ENCODE assay signal across 12 cellular contexts in the genomic region with DNA sequence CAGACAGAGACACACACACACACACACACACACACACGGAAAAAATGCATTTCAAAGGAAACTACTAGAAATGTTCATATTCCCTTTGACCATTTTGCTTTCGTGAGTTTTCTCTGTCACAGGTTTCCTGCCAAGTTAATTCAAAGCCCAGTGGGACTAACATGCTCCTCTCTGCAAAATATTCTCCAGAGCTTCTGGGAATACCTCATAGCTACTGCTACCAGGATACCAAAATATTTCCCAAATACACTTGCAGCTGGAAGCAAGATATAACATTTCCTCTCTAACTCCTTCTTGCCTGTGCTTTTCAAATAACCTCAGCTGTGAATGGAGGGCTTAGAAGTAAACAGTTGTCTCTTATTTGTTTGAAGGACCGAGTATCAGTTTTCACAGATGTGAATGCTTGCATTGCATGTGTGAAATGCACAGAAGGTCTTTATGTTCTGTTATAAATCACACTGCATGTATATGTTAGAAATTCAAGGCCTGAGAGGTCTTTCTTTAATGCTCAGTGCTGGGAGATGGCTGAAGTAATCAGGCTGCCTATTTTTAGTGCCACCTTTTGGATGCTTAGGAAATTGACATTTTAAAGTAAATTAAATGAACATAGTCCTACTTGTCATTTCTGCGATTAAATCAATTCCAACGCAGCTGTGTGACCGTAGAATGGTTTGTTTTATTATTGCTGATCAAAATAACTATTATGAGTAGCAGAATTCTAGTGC. TPM values are rescaled to one million over a fixed set of nuclear protein-coding genes. Genes with fewer than 3 reads are reported as not detected.
DNase-seq lines count a peak whose midpoint lies in the region; ATAC-seq and TF ChIP-seq lines count a peak whose summit lies in the region.
"Had no signal": no experiment of that assay in that cellular context is flagged by ENCODE, and none has a peak within 500 bp of the region (broad histone marks: within the 10 kb centered on the region; RNA-seq: fewer than 3 reads in every experiment).

No MANE protein-coding gene starts in this region.

- H3K27ac Mint-ChIP-seq in GM23338: no peak overlapping the region; the same call in 1 of the 2 replicates
- no peak overlapping the region for H3K27ac Mint-ChIP-seq in activated T-cell treated with anti-CD3 and anti-CD28 coated beads, Interleukin-2, amount 50 U/mL, for 72 hours

- no peak overlapping the region for H3K27ac ChIP-seq in A673 (ENCODE audit: low read depth, low read length, poor library complexity, severe bottlenecking)
- no peak overlapping the region for H3K27ac ChIP-seq in GM23338 (ENCODE audit: low read depth)
- no peak overlapping the region for H3K27ac ChIP-seq in hepatocyte

- H3K27me3 Mint-ChIP-seq in GM23338 (ENCODE audit: insufficient read depth, low read depth, poor library complexity): peaks cover 5% of the 10 kb centered on the region
- no peaks in the 10 kb centered on the region for H3K27me3 Mint-ChIP-seq in activated T-cell treated with anti-CD3 and anti-CD28 coated beads, Interleukin-2, amount 50 U/mL, for 72 hours (ENCODE audit: low read depth)
- H3K27me3 Mint-ChIP-seq: naive B cell had no signal

- CTCF ChIA-PET in A673 (lab: Charles Lee): no interaction called here

- H3K4me1 Mint-ChIP-seq in GM23338: no peaks in the 10 kb centered on the region
- no peaks in the 10 kb centered on the region for H3K4me1 Mint-ChIP-seq in activated T-cell treated with anti-CD3 and anti-CD28 coated beads, Interleukin-2, amount 50 U/mL, for 72 hours (ENCODE audit: low read depth)
- H3K4me1 Mint-ChIP-seq: naive B cell had no signal

- H3K27me3 ChIP-seq in A673 (replicated peaks; ENCODE audit: insufficient read depth, low read depth, low read length, poor library complexity): no peaks in the 10 kb centered on the region
- no peaks in the 10 kb centered on the region for H3K27me3 ChIP-seq in GM23338 (ENCODE audit: insufficient read depth)
- H3K27me3 ChIP-seq in hepatocyte: no peaks in the 10 kb centered on the region

- WGBS in hepatocyte (ENCODE audit: low lambda C conversion rate, missing lambda C conversion rate): 88% methylated on average over 6 of the region's 6 CpGs

- intact Hi-C loops in A673 (cut with micrococcal nuclease; ENCODE audit: unreplicated experiment): no loop called here

- ATAC-seq in GM23338 (no peak), HG03095 (IDR thresholded peaks at IDR 0.05; ENCODE audit: unreplicated experiment) (no peak)
- ATAC-seq in activated T-cell treated with anti-CD3 and anti-CD28 coated beads, Interleukin-2, amount 50 U/mL, for 72 hours (replicated peaks in 1 of 2): no peak

- H3K79me2 ChIP-seq in GM23338 (replicated peaks; ENCODE audit: insufficient read depth): no peaks in the 10 kb centered on the region
- H3K79me2 ChIP-seq in hepatocyte: no peaks in the 10 kb centered on the region

- H4K20me1 ChIP-seq in GM23338 (replicated peaks; ENCODE audit: insufficient read depth) (peaks cover 5% of the 10 kb centered on the region; the same call in 1 of the 2 replicates), hepatocyte (ENCODE audit: insufficient read depth, poor library complexity, severe bottlenecking) (no peaks in the 10 kb centered on the region)

- no peaks in the 10 kb centered on the region for H3F3A ChIP-seq in GM23338 (replicated peaks; ENCODE audit: low read depth)

- no TSS peak for BruUV-seq in A673 (replicated peaks; lab: Mats Ljungman, UMichigan)

- DNase-seq in A673 (ENCODE audit: low spot score) (peak; percentile 4), GM23338 (ENCODE audit: low spot score) (no peak), amniotic epithelial cell (ENCODE audit: low read depth) (peak; percentile 10), hepatocyte (ENCODE audit: low spot score) (no peak), NCI-H345 (lab: John Stamatoyannopoulos, UW) (no peak)
- DNase-seq in activated T-cell treated with anti-CD3 and anti-CD28 coated beads, Interleukin-2, amount 50 U/mL, for 72 hours: no peak
- no peak for DNase-seq in activated CD8-positive, alpha-beta memory T cell treated with anti-CD3 and anti-CD28 coated beads for 24 hours
- DNase-seq: Calu3; effector CD8-positive, alpha-beta T cell; naive B cell; NCI-H526 had no signal

- H3K4me2 ChIP-seq in GM23338 (no peak overlapping the region), hepatocyte (no peak overlapping the region)

- H3K4me3 ChIP-seq in A673 (ENCODE audit: low read depth, low read length, poor library complexity, severe bottlenecking): no peak overlapping the region
- no peak overlapping the region for H3K4me3 ChIP-seq in GM23338
- no peak overlapping the region for H3K4me3 ChIP-seq in hepatocyte

- H3K4me3 Mint-ChIP-seq in GM23338: no peak overlapping the region
- H3K4me3 Mint-ChIP-seq in activated T-cell treated with anti-CD3 and anti-CD28 coated beads, Interleukin-2, amount 50 U/mL, for 72 hours: no peak overlapping the region
- H3K4me3 Mint-ChIP-seq: naive B cell had no signal

- H3K36me3 Mint-ChIP-seq in GM23338 (ENCODE audit: low read depth): peaks cover 42% of the 10 kb centered on the region
- H3K36me3 Mint-ChIP-seq in activated T-cell treated with anti-CD3 and anti-CD28 coated beads, Interleukin-2, amount 50 U/mL, for 72 hours (ENCODE audit: insufficient read depth in 2 of 2): peaks cover 18 to 36% of the 10 kb centered on the region in 2 donors

- H3K9me3 Mint-ChIP-seq in GM23338: peaks cover 18% of the 10 kb centered on the region
- H3K9me3 Mint-ChIP-seq in activated T-cell treated with anti-CD3 and anti-CD28 coated beads, Interleukin-2, amount 50 U/mL, for 72 hours: peaks cover 6 to 7% of the 10 kb centered on the region in 2 donors

- H3K9me2 ChIP-seq in GM23338 (ENCODE audit: insufficient read depth) (no peaks in the 10 kb centered on the region), hepatocyte (replicated peaks; ENCODE audit: insufficient read depth) (no peaks in the 10 kb centered on the region)

- H3K4me1 ChIP-seq in A673 (ENCODE audit: insufficient read depth, low read length, poor library complexity, severe bottlenecking) (no peaks in the 10 kb centered on the region), GM23338 (ENCODE audit: insufficient read depth) (no peaks in the 10 kb centered on the region), hepatocyte (ENCODE audit: insufficient read depth) (no peaks in the 10 kb centered on the region)

- H2AFZ ChIP-seq in GM23338: no peak overlapping the region
- H2AFZ ChIP-seq in hepatocyte: no peak overlapping the region

- POLR2A ChIA-PET in A673 (lab: Charles Lee; ENCODE audit: low non-redundant PET): no interaction called here

- peaks cover 31% of the 10 kb centered on the region for H3K36me3 ChIP-seq in A673 (ENCODE audit: insufficient read depth, low read length, poor library complexity, severe bottlenecking)
- peaks cover 15% of the 10 kb centered on the region for H3K36me3 ChIP-seq in GM23338 (ENCODE audit: insufficient read depth)
- H3K36me3 ChIP-seq in hepatocyte (replicated peaks; ENCODE audit: insufficient read depth, low read depth): no peaks in the 10 kb centered on the region

- TF ChIP-seq CTCF in A673 (conservative IDR thresholded peaks at IDR 0.05; ENCODE audit: low read depth, low read length) (peak; percentile 44; the same call in 1 of the 2 replicates), GM23338 (conservative IDR thresholded peaks at IDR 0.05; ENCODE audit: low read depth in 2 of 2) (peak; percentile 10 to 14; a peak in 1 of 4 replicates), hepatocyte (IDR thresholded peaks at IDR 0.05; ENCODE audit: poor library complexity) (peak; percentile 28)

- peaks cover 4% of the 10 kb centered on the region for H3K9me3 ChIP-seq in A673 (ENCODE audit: low read depth, low read length, poor library complexity, severe bottlenecking)
- H3K9me3 ChIP-seq in hepatocyte (ENCODE audit: low read depth): peaks cover 5% of the 10 kb centered on the region

TF ChIP-seq in GM23338, 12 proteins besides CTCF, POLR2A, EP300 and RAD21 (continues in another document):
- TF ChIP-seq CREB1 (CRISPR knock-in tag; IDR thresholded peaks at IDR 0.05; ENCODE audit: low read depth): no peak
- no peak for TF ChIP-seq ZNF331 (CRISPR knock-in tag; IDR thresholded peaks at IDR 0.05; ENCODE audit: low read depth)
- no peak for TF ChIP-seq ZNF114 (CRISPR knock-in tag; IDR thresholded peaks at IDR 0.05)
- TF ChIP-seq, protein P1, sequence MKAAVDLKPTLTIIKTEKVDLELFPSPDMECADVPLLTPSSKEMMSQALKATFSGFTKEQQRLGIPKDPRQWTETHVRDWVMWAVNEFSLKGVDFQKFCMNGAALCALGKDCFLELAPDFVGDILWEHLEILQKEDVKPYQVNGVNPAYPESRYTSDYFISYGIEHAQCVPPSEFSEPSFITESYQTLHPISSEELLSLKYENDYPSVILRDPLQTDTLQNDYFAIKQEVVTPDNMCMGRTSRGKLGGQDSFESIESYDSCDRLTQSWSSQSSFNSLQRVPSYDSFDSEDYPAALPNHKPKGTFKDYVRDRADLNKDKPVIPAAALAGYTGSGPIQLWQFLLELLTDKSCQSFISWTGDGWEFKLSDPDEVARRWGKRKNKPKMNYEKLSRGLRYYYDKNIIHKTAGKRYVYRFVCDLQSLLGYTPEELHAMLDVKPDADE (IDR thresholded peaks at IDR 0.05): no peak
- no peak for TF ChIP-seq STAT1 (IDR thresholded peaks at IDR 0.05; ENCODE audit: unreplicated experiment)

RNA-seq across cellular contexts. Expression of a gene that starts 8.7 kb away (rescaled TPM):
- 0.32 and 0.46 TPM in 2 replicates for total RNA-seq in A673 (2021)
- total RNA-seq in GM23338 (2014; rRNA removed; shearing (Covaris generic)): not detected in 2 replicates
- polyA plus RNA-seq in GM23338 (2016; fragmentation: Nextera tagmentation; extraction: Ambion mirVana): not detected in 2 replicates
- total RNA-seq in hepatocyte: 0.40 TPM in 1 of 2 replicates, not detected in the other
- polyA plus RNA-seq in hepatocyte: 0.89 TPM in 1 of 2 replicates, not detected in the other
- total RNA-seq in activated T-cell treated with anti-CD3 and anti-CD28 coated beads, Interleukin-2, amount 50 U/mL, for 72 hours: 1 to 10 TPM; 1.7 to 2.2 TPM

RNA-seq across cellular contexts. Expression of a gene that starts 17.2 kb away (rescaled TPM):
- 0.45 and 0.81 TPM in 2 replicates for total RNA-seq in A673 (2021)
- total RNA-seq in GM23338 (2014; rRNA removed; shearing (Covaris generic)): not detected in 2 replicates
- polyA plus RNA-seq in GM23338 (2016; fragmentation: Nextera tagmentation; extraction: Ambion mirVana): 0.68 and 1.1 TPM in 2 replicates
- total RNA-seq in hepatocyte: not detected in 2 replicates
- polyA plus RNA-seq in hepatocyte: 0.26 TPM in 1 of 2 replicates, not detected in the other
- 1 to 10 TPM; 1.3 to 1.7 TPM for total RNA-seq in activated T-cell treated with anti-CD3 and anti-CD28 coated beads, Interleukin-2, amount 50 U/mL, for 72 hours
- total RNA-seq: Calu3 had no signal

RNA-seq across cellular contexts. Expression of a gene that starts 47.4 kb away (rescaled TPM):
- total RNA-seq in A673 (2021) (86.7 and 99.1 TPM in 2 replicates), hepatocyte (50.5 and 59.2 TPM in 2 replicates)
- total RNA-seq in GM23338 (2014; rRNA removed; shearing (Covaris generic)): 28.2 and 41.1 TPM in 2 replicates
- polyA plus RNA-seq in GM23338 (2016; fragmentation: Nextera tagmentation; extraction: Ambion mirVana) (53.1 and 53.7 TPM in 2 replicates), hepatocyte (95.3 and 99.8 TPM in 2 replicates)
- 10 to 100 TPM; 80.8 to 82.7 TPM for total RNA-seq in activated T-cell treated with anti-CD3 and anti-CD28 coated beads, Interleukin-2, amount 50 U/mL, for 72 hours

Comparison
In these comparisons a context has a peak if more than half of its experiments do, and no peak if none do; other contexts are left out.
1. DNase-seq: peak in A673 (single experiment) and amniotic epithelial cell (single experiment); none in GM23338 (single experiment), hepatocyte (single experiment), activated T-cell treated with anti-CD3 and anti-CD28 coated beads, Interleukin-2, amount 50 U/mL, for 72 hours (0 of 2), NCI-H345 (single experiment) and activated CD8-positive, alpha-beta memory T cell treated with anti-CD3 and anti-CD28 coated beads for 24 hours (single experiment).
2. Peak in every context shown above with its lines, with median percentiles within 50 percentile points of each other: CTCF ChIP-seq.